ENCODE assay signal across 1 cellular context in genomic region chr5:166430491-166431319, GRCh38.
A peak's percentile ranks its signal among the peaks of the same experiment; 100 is the strongest.
TF ChIP-seq lines count a peak whose summit lies in the region.

No MANE protein-coding gene starts in this region.

TF ChIP-seq in WTC11, 78 proteins besides CTCF, POLR2A, EP300 and RAD21 (continued from another document):
- TF ChIP-seq AFF4 (CRISPR knock-in tag; IDR thresholded peaks at IDR 0.05; ENCODE audit: borderline replicate concordance) = 0 out of 2 replicates have a peak, but pooled peaks have one; percentile 68
- peak; percentile 88; the same call in 1 of the 2 replicates for TF ChIP-seq TEAD1 (CRISPR knock-in tag; IDR thresholded peaks at IDR 0.05)
- 0 out of 2 replicates have a peak, but pooled peaks have one; percentile 18 for TF ChIP-seq ETV6 (CRISPR knock-in tag; IDR thresholded peaks at IDR 0.05)
- TF ChIP-seq SMAD4 (CRISPR knock-in tag; IDR thresholded peaks at IDR 0.05) = no peak
- TF ChIP-seq CREB1 (CRISPR knock-in tag; IDR thresholded peaks at IDR 0.05) = no peak
- TF ChIP-seq PREB (CRISPR knock-in tag; IDR thresholded peaks at IDR 0.05; ENCODE audit: borderline replicate concordance) = no peak
- TF ChIP-seq NR2C2 (CRISPR knock-in tag; IDR thresholded peaks at IDR 0.05) = no peak
- 0 out of 2 replicates have a peak, but pooled peaks have one; percentile 57 for TF ChIP-seq ZBTB43 (CRISPR knock-in tag; IDR thresholded peaks at IDR 0.05)
TF ChIP-seq in WTC11: peak in this region for 6.
